In the genomic region with DNA sequence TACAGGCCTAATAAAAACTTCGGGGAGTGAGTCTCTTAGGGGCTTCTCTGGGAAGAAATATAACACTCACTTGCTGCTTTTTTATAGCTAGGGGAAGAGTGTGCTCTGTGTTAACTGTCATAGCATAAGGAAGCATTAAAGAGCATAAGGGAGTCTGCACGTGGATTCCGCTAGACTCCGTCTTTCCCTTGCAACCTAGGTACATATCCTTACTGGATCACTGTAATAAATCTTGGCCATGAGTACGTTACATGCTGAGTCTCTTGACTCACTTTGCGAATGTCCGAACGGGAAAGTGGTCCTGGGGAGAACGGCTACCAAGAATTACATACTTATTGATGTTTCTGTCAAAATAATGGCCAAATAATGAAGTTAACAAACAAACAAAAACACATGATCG, we compare ENCODE assay signal across 1 cellular context.
TF ChIP-seq lines count a peak whose summit lies in the region.

No MANE protein-coding gene starts in this region.

TF ChIP-seq in H1, 55 proteins besides CTCF, POLR2A, EP300 and RAD21 (continued from another document):
- no peak for TF ChIP-seq SIX5 (IDR thresholded peaks at IDR 0.05; ENCODE audit: low read depth, low read length)
- TF ChIP-seq, protein P1, sequence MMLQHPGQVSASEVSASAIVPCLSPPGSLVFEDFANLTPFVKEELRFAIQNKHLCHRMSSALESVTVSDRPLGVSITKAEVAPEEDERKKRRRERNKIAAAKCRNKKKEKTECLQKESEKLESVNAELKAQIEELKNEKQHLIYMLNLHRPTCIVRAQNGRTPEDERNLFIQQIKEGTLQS (IDR thresholded peaks at IDR 0.05; ENCODE audit: insufficient read depth, low read depth, low read length): no peak
- no peak for TF ChIP-seq CBX5 (IDR thresholded peaks at IDR 0.05; ENCODE audit: low read depth, low read length)
- TF ChIP-seq CHD2 (IDR thresholded peaks at IDR 0.05; ENCODE audit: low read length): no peak
- no peak for TF ChIP-seq SIN3A (conservative IDR thresholded peaks at IDR 0.05 in 1 of 2, IDR thresholded peaks at IDR 0.05 in 1 of 2; ENCODE audit: low read depth in 1 of 2, low read length in 2 of 2)
